In genomic region chr1:99726818-99727217, GRCh38 we compare ENCODE assay signal across 22 cellular contexts.
"Had no signal": no experiment of that assay in that cellular context is flagged by ENCODE, and none has a peak within 500 bp of the region (broad histone marks: within the 10 kb centered on the region; RNA-seq: fewer than 3 reads in every experiment).

No MANE protein-coding gene starts in this region.

- H3K27me3 ChIP-seq: body of pancreas had no signal

- ATAC-seq: activated CD8-positive, alpha-beta T cell treated with anti-CD3 and anti-CD28 coated beads for 36 hours; activated T-cell treated with anti-CD3 and anti-CD28 coated beads, Interleukin-2, amount 50 U/mL, for 72 hours; activated T-helper 17 cell treated with anti-CD3 and anti-CD28 coated beads, Interleukin-2, amount 50 U/mL, for 72 hours; body of pancreas; K562; Panc1 had no signal

- H3K4me1 ChIP-seq: body of pancreas had no signal

- DNase-seq: activated CD4-positive, alpha-beta T cell treated with anti-CD3 and anti-CD28 coated beads, Interleukin-2, amount 10 ng/mL, durations not matched to agents 24 days and 14 days; activated CD4-positive, alpha-beta T cell treated with anti-CD3 and anti-CD28 coated beads, Interleukin-2, amount 50 U/mL, for 4 hours; activated CD8-positive, alpha-beta T cell treated with anti-CD3 and anti-CD28 coated beads for 36 hours; activated gamma-delta T cell; activated naive CD4-positive, alpha-beta T cell treated with Interleukin-2 at 50 U/mL for 16 hours; activated naive CD8-positive, alpha-beta T cell treated with anti-CD3 and anti-CD28 coated beads, Interleukin-2, amount 10 ng/mL, durations not matched to agents 7 days and 5 days; activated T-cell treated with anti-CD3 and anti-CD28 coated beads, Interleukin-2, amount 50 U/mL, for 1 hour; activated T-cell treated with anti-CD3 and anti-CD28 coated beads, Interleukin-2, amount 50 U/mL, for 72 hours; body of pancreas; central memory CD4-positive, alpha-beta T cell; NCI-H1048; NCI-H1105 treated with DMSO at 0.1 percent for 48 hours; NCI-H1436; NCI-H1694; NCI-H1930; NCI-H2081 treated with DMSO at 0.1 percent for 48 hours; NCI-H345; NCI-H524 treated with DMSO at 0.1 percent for 48 hours; SHP77 treated with DMSO at 0.1 percent for 48 hours had no signal

- H3K27ac ChIP-seq: body of pancreas had no signal

- H3K4me3 ChIP-seq: body of pancreas, K562 had no signal
